8 cellular contexts compared by ENCODE assay signal in the genomic region with DNA sequence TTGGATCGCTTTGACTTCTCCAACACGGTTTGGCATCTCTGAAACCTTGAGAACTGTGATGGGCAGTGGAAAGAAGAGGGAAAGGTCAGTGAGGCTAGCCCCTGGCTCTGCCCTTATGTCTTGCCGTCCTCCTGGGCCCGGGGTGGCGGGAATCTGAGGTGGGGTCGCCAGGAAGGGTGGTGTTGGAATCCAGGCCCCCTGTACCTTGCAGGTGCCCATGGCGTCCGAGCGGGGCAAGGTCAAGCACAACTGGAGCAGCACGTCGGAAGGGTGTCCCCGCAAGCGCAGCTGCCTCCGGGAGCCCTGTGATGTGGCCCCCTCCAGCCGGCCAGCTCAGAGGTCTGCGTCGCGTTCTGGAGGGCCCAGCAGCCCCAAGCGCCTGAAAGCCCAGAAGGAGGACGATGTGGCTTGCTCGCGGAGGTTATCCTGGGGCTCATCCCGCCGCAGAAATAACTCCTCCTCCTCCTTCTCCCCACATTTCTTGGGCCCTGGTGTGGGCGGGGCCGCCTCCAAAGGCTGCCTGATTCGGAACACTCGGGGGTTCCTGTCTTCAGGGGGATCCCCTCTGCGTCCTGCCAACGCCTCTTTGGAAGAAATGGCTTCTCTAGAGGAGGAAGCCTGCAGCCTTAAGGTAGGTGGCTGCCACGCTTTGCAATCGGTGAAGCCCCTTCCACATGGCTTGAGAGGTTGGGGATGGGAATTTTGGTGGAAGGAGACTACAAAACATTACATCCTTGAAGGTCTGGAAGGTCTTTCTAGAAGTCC. TPM values are rescaled to one million over a fixed set of nuclear protein-coding genes. Genes with fewer than 3 reads are reported as not detected.
DNase-seq lines count a peak whose midpoint lies in the region; ATAC-seq and TF ChIP-seq lines count a peak whose summit lies in the region.

No MANE protein-coding gene starts in this region.

- POLR2A ChIA-PET in Panc1 (lab: Charles Lee): no interaction called here

- CTCF ChIA-PET in Panc1 (lab: Charles Lee): no interaction called here

- peak; percentile 23 for TF ChIP-seq POLR2A in prostate gland (IDR thresholded peaks at IDR 0.05)

- H3K27me3 ChIP-seq in Panc1 (ENCODE audit: control insufficient read depth, insufficient read depth, low read length): no peaks in the 10 kb centered on the region
- no peaks in the 10 kb centered on the region for H3K27me3 ChIP-seq in prostate gland (replicated peaks; ENCODE audit: insufficient read depth)

- TF ChIP-seq CTCF in Panc1 (IDR thresholded peaks at IDR 0.05) (no peak), prostate gland (IDR thresholded peaks at IDR 0.05) (no peak)

- H3K9me3 ChIP-seq in Panc1 (ENCODE audit: control insufficient read depth, insufficient read depth, low read depth, low read length): peaks cover 7% of the 10 kb centered on the region
- H3K9me3 ChIP-seq in prostate gland: no peaks in the 10 kb centered on the region

- peak; percentile 10; the same call in 1 of the 2 replicates for ATAC-seq in Panc1
- ATAC-seq in HG03095 (IDR thresholded peaks at IDR 0.05; ENCODE audit: unreplicated experiment): no peak
- no peak for ATAC-seq in HG02763 (IDR thresholded peaks at IDR 0.05; ENCODE audit: unreplicated experiment)

- H3K27ac ChIP-seq in Panc1 (ENCODE audit: low read length) (peak overlapping the region; percentile 85), prostate gland (peak overlapping the region; percentile 71 to 81)

- DNase-seq in DMS79 treated with DMSO at 0.1 percent for 48 hours (lab: John Stamatoyannopoulos, UW) (peak; percentile 6), DMS79 (lab: John Stamatoyannopoulos, UW) (no peak), Panc1 (ENCODE audit: low read depth, low spot score) (no peak), head of caudate nucleus (peak in 41 of 42 donors; percentile 3 to 78 (median 50)), prostate gland (ENCODE audit: low spot score) (peak; percentile 8)
- peak; percentile 28 for DNase-seq in activated gamma-delta T cell treated with anti-CD3 and anti-CD28 coated beads, Interleukin-2, amount 50 U/mL, for 16 hours (ENCODE audit: low read depth)

- in situ Hi-C loops in Panc1 (cut with HindIII; ENCODE audit: low pct_unique_long_range_greater_than_20kb, low sequenced_read_pairs): loop anchor here (10.0 kb wide), 1 partner anchor 84 kb away; the partner anchor contains the start of gene IRAK2

- H3K36me3 ChIP-seq in Panc1 (ENCODE audit: control insufficient read depth, insufficient read depth, low read length): no peaks in the 10 kb centered on the region; the same call in 1 of the 2 replicates
- H3K36me3 ChIP-seq in prostate gland: no peaks in the 10 kb centered on the region

- H3K4me3 ChIP-seq in Panc1 (ENCODE audit: low read depth in 2 of 2, low read length in 2 of 2) (peak overlapping the region; percentile 88), prostate gland (peak overlapping the region; percentile 80 to 85)

- H3K4me1 ChIP-seq in Panc1 (ENCODE audit: control insufficient read depth, insufficient read depth, low read length) (peaks cover 4% of the 10 kb centered on the region), prostate gland (replicated peaks) (peaks cover 8% of the 10 kb centered on the region)

- intact Hi-C loops in Panc1 (cut with micrococcal nuclease; ENCODE audit: unreplicated experiment): no loop called here
- intact Hi-C loops in head of caudate nucleus (cut with DNase I): no loop called here
- intact Hi-C loops in prostate gland (cut with DNase I): no loop called here

- WGBS in prostate gland: 3% methylated on average over 17 of the region's 32 CpGs

- no TSS peak for BruUV-seq in Panc1 (replicated peaks; lab: Mats Ljungman, UMichigan)

RNA-seq across cellular contexts. Expression of gene TATDN2, which starts 0.9 kb away (rescaled TPM):
- 30.4 TPM for total RNA-seq in Panc1 (2021; ENCODE audit: unreplicated experiment)
- 19.4 TPM for polyA plus RNA-seq in Panc1 (2012; ENCODE audit: insufficient read length)
- 10 to 100 TPM; 25.4 to 27.1 TPM for total RNA-seq in prostate gland

RNA-seq across cellular contexts. Expression of gene GHRL, which starts 43.6 kb away (rescaled TPM):
- total RNA-seq in Panc1 (2021; ENCODE audit: unreplicated experiment) (not detected), prostate gland (1 to 10 TPM in 1 of 2 donors, not detected in 1; 3.0 TPM)
- polyA plus RNA-seq in Panc1 (2012; ENCODE audit: insufficient read length): 0.69 TPM

Comparison
In these comparisons a context has a peak if more than half of its experiments do, and no peak if none do; other contexts are left out.
1. DNase-seq: peak in DMS79 treated with DMSO at 0.1 percent for 48 hours (single experiment), activated gamma-delta T cell treated with anti-CD3 and anti-CD28 coated beads, Interleukin-2, amount 50 U/mL, for 16 hours (single experiment), head of caudate nucleus (41 of 42) and prostate gland (single experiment); none in DMS79 (single experiment) and Panc1 (single experiment).